ENCODE assay signal across 13 cellular contexts in genomic region chr6:4610256-4610655, GRCh38.
DNase-seq lines count a peak whose midpoint lies in the region; ATAC-seq and FAIRE-seq lines count a peak whose summit lies in the region.
"Had no signal": no experiment of that assay in that cellular context is flagged by ENCODE, and none has a peak within 500 bp of the region (broad histone marks: within the 10 kb centered on the region; RNA-seq: fewer than 3 reads in every experiment).

No MANE protein-coding gene starts in this region.

- no peak overlapping the region for H3K4me3 ChIP-seq in mesendoderm (ENCODE audit: low read length)
- H3K4me3 ChIP-seq: adrenal gland, hepatocyte had no signal

- no peak overlapping the region for H3K23ac ChIP-seq in mesendoderm (ENCODE audit: low read length)

- H3K27me3 ChIP-seq in mesendoderm (ENCODE audit: insufficient read depth, low read length, poor library complexity), result no peaks in the 10 kb centered on the region
- H3K27me3 ChIP-seq: adrenal gland, hepatocyte had no signal

- H3K56ac ChIP-seq in mesendoderm (ENCODE audit: low read length), result no peak overlapping the region

- DNase-seq in M059J (ENCODE audit: low read depth) (peak; percentile 85), fibroblast of gingiva (ENCODE audit: low read depth) (peak; percentile 65), mesendoderm (peak; percentile 18), urothelium cell line (ENCODE audit: low spot score) (peak; percentile 41), DMS 273 (lab: John Stamatoyannopoulos, UW; ENCODE audit: unreplicated experiment) (no peak), SHP77 (lab: John Stamatoyannopoulos, UW) (no peak)
- DNase-seq: activated CD4-positive, CD25-positive, alpha-beta regulatory T cell treated with anti-CD3 and anti-CD28 coated beads, Interleukin-2, amount 50 U/mL, for 72 hours; NCI-H2081 treated with DMSO at 0.1 percent for 48 hours had no signal

- no peak overlapping the region for H3K4me2 ChIP-seq in mesendoderm (ENCODE audit: low read length)
- H3K4me2 ChIP-seq: hepatocyte had no signal

- no peak overlapping the region for H3K9ac ChIP-seq in mesendoderm (ENCODE audit: low read length)

- no peak overlapping the region for H3K4ac ChIP-seq in mesendoderm (ENCODE audit: low read depth, low read length)

- H3K27ac ChIP-seq in mesendoderm (ENCODE audit: low read depth, low read length), result no peak overlapping the region
- H3K27ac ChIP-seq: adrenal gland, hepatocyte had no signal

- FAIRE-seq in urothelium cell line (lab: Jason Lieb, UNC), result no peak

- WGBS in mesendoderm (ENCODE audit: extremely low coverage, insufficient coverage, low lambda C conversion rate), result no CpG with 5 or more reads among the region's 7 CpGs

- ATAC-seq in HG03432 (IDR thresholded peaks at IDR 0.05; ENCODE audit: unreplicated experiment) (no peak), GM21423 (IDR thresholded peaks at IDR 0.05; ENCODE audit: unreplicated experiment) (no peak)
- ATAC-seq: Panc1 had no signal

- no peak overlapping the region for H2BK15ac ChIP-seq in mesendoderm (replicated peaks; ENCODE audit: low read depth)

- H4K8ac ChIP-seq in mesendoderm (ENCODE audit: low read depth, low read length), result no peak overlapping the region

- H3K4me1 ChIP-seq in mesendoderm (ENCODE audit: control insufficient read depth, low read depth, low read length), result no peaks in the 10 kb centered on the region

- H3K79me1 ChIP-seq in mesendoderm (ENCODE audit: low read length), result no peaks in the 10 kb centered on the region

- no peak overlapping the region for H2AK5ac ChIP-seq in mesendoderm (ENCODE audit: low read length)

- no peak overlapping the region for H4K5ac ChIP-seq in mesendoderm (ENCODE audit: low read length)

- no peak overlapping the region for H2BK5ac ChIP-seq in mesendoderm (ENCODE audit: low read length)

- no peak overlapping the region for H3K18ac ChIP-seq in mesendoderm (ENCODE audit: low read length)

- H3K79me2 ChIP-seq in mesendoderm (ENCODE audit: control insufficient read depth, insufficient read depth, low read length), result no peaks in the 10 kb centered on the region
- H3K79me2 ChIP-seq: hepatocyte had no signal

- no peak overlapping the region for H2BK120ac ChIP-seq in mesendoderm (ENCODE audit: low read depth, low read length)

- no peaks in the 10 kb centered on the region for H3K36me3 ChIP-seq in mesendoderm (ENCODE audit: control insufficient read depth, insufficient read depth, low read length)
- H3K36me3 ChIP-seq: adrenal gland had no signal

Comparison
In these comparisons a context has a peak if more than half of its experiments do, and no peak if none do; other contexts are left out.
1. DNase-seq: peak in M059J (single experiment), fibroblast of gingiva (single experiment), mesendoderm (single experiment) and urothelium cell line (single experiment); none in DMS 273 (single experiment) and SHP77 (0 of 2).